In the genomic region with DNA sequence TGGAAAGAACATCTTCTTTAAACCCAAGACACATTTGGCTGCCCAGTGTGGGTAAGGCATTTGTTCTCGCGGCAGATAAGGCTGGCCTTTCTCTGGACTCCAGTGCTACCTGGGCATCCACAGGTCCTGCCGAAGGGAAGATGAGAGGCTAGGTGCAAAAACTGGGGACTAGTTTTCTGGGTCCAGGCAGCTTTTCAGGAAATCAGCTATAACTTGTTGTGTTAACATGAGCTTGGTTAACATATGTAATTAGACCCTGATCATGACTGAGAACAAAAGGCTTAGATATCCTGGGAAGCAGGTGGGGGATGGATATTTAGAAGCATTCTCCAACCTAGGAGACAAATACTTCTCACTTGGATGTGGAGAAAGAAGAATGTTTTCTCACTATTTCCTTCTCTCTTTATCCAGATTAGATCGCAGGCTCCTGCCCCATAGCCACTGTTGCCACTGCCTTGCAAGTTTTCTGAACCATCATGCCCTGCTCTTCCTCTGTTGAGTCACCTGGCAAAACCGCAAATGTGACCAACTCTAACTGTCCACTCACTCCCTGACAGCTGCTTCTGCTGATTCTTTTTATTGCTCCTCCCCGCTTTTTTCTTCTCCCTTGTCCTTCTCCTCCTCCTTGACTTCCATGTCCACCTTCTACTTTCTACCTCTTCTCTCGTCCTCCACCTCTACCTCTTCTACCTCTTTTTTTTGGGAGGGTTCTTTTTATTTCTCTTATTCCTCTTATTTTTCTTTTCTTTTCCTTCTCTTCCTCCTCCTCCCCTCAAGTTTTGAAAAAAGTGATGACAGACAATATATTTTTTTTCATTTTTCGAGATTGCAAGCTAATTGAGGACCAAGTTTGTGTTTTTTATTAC, we compare ENCODE assay signal across 10 cellular contexts.
DNase-seq lines count a peak whose midpoint lies in the region; ATAC-seq and TF ChIP-seq lines count a peak whose summit lies in the region.
"Had no signal": no experiment of that assay in that cellular context is flagged by ENCODE, and none has a peak within 500 bp of the region (broad histone marks: within the 10 kb centered on the region; RNA-seq: fewer than 3 reads in every experiment).

No MANE protein-coding gene starts in this region.

- H3K4me3 ChIP-seq in CD8-positive, alpha-beta memory T cell (ENCODE audit: low read length), result no peak overlapping the region

- no peaks in the 10 kb centered on the region for H3K27me3 ChIP-seq in CD8-positive, alpha-beta memory T cell (ENCODE audit: insufficient read depth, low read length, poor library complexity, severe bottlenecking)
- no peaks in the 10 kb centered on the region for H3K27me3 ChIP-seq in CD4-positive, alpha-beta T cell (ENCODE audit: control insufficient read depth, insufficient read depth, low read length)

- no peak for TF ChIP-seq CTCF in CD4-positive, alpha-beta T cell (IDR thresholded peaks at IDR 0.05)

- H3K4me1 ChIP-seq in CD8-positive, alpha-beta memory T cell (ENCODE audit: insufficient read depth, low read length), result no peaks in the 10 kb centered on the region

- POLR2A ChIA-PET in CD8-positive, alpha-beta memory T cell (lab: Charles Lee), result no interaction called here
- POLR2A ChIA-PET in CD4-positive, alpha-beta T cell (lab: Charles Lee), result no interaction called here

- peaks cover 24% of the 10 kb centered on the region for H3K36me3 ChIP-seq in CD8-positive, alpha-beta memory T cell (ENCODE audit: insufficient read depth, low read length)

- peaks cover 0 to 1% of the 10 kb centered on the region in 2 donors for H3K27me3 Mint-ChIP-seq in CD8-positive, alpha-beta memory T cell
- no peaks in the 10 kb centered on the region for H3K27me3 Mint-ChIP-seq in CD4-positive, alpha-beta T cell

- ATAC-seq in CD4-positive, alpha-beta T cell (ENCODE audit: poor library complexity), result no peak

- peak overlapping the region in 5 of 8 donors; percentile 3 to 64 (median 43) for H3K27ac Mint-ChIP-seq in CD8-positive, alpha-beta memory T cell
- no peak overlapping the region for H3K27ac Mint-ChIP-seq in CD4-positive, alpha-beta T cell

- intact Hi-C loops in CD4-positive, alpha-beta T cell (cut with DNase I, micrococcal nuclease), result no loop called here

- H3K9me3 ChIP-seq in CD8-positive, alpha-beta memory T cell (ENCODE audit: low read length), result no peaks in the 10 kb centered on the region
- H3K9me3 ChIP-seq in CD4-positive, alpha-beta T cell (ENCODE audit: control insufficient read depth, low read length), result no peaks in the 10 kb centered on the region

- CTCF ChIA-PET in CD8-positive, alpha-beta memory T cell (lab: Charles Lee), result no interaction called here
- CTCF ChIA-PET in CD4-positive, alpha-beta T cell (lab: Charles Lee), result interaction anchor here (1.1 kb wide), 1 partner anchor 261 kb away, joined by 3 read pairs; no protein-coding TSS in a partner anchor

- DNase-seq in CD8-positive, alpha-beta memory T cell, result no peak
- DNase-seq in HT1080 (ENCODE audit: low read depth) (peak; percentile 91), SKM-1 treated with dmso at 0.1 percent for 144 hours (lab: John Stamatoyannopoulos, UW; ENCODE audit: unreplicated experiment) (peak; percentile 89), inferior parietal cortex (ENCODE audit: extremely low spot score) (peak; percentile 27), SHP77 treated with DMSO at 0.1 percent for 48 hours (lab: John Stamatoyannopoulos, UW) (no peak), putamen (ENCODE audit: low spot score) (no peak), globus pallidus (ENCODE audit: low spot score) (no peak)
- no peak for DNase-seq in CD4-positive, alpha-beta T cell
- DNase-seq: activated T-cell treated with anti-CD3 and anti-CD28 coated beads, Interleukin-2, amount 50 U/mL, for 1 hour; SIG-M5 had no signal

- H3K4me1 Mint-ChIP-seq in CD8-positive, alpha-beta memory T cell, result peaks cover 9 to 27% (median 20%) of the 10 kb centered on the region in 3 donors
- H3K4me1 Mint-ChIP-seq in CD4-positive, alpha-beta T cell (ENCODE audit: low read depth), result no peaks in the 10 kb centered on the region

- H3K4me3 Mint-ChIP-seq in CD8-positive, alpha-beta memory T cell, result no peak overlapping the region
- no peak overlapping the region for H3K4me3 Mint-ChIP-seq in CD4-positive, alpha-beta T cell

- no peaks in the 10 kb centered on the region for H3K9me3 Mint-ChIP-seq in CD8-positive, alpha-beta memory T cell
- H3K9me3 Mint-ChIP-seq in CD4-positive, alpha-beta T cell, result no peaks in the 10 kb centered on the region

- no peak overlapping the region for H3K27ac ChIP-seq in CD8-positive, alpha-beta memory T cell (ENCODE audit: low read depth, low read length)
- H3K27ac ChIP-seq in CD4-positive, alpha-beta T cell (ENCODE audit: low read depth, low read length), result no peak overlapping the region

- H3K36me3 Mint-ChIP-seq in CD8-positive, alpha-beta memory T cell, result peaks cover 0 to 79% (median 43%) of the 10 kb centered on the region in 3 donors
- H3K36me3 Mint-ChIP-seq in CD4-positive, alpha-beta T cell (ENCODE audit: low read depth), result peaks cover 87% of the 10 kb centered on the region

Comparison
In these comparisons a context has a peak if more than half of its experiments do, and no peak if none do; other contexts are left out.
1. DNase-seq: peak in HT1080 (single experiment), SKM-1 treated with dmso at 0.1 percent for 144 hours (single experiment) and inferior parietal cortex (single experiment); none in CD8-positive, alpha-beta memory T cell (0 of 5), SHP77 treated with DMSO at 0.1 percent for 48 hours (single experiment), putamen (single experiment), CD4-positive, alpha-beta T cell (0 of 10) and globus pallidus (single experiment).